27 cellular contexts compared by ENCODE assay signal in genomic region chr5:5466227-5466626, GRCh38.
"Had no signal": no experiment of that assay in that cellular context is flagged by ENCODE, and none has a peak within 500 bp of the region (broad histone marks: within the 10 kb centered on the region; RNA-seq: fewer than 3 reads in every experiment).

No MANE protein-coding gene starts in this region.

- H3K4me3 Mint-ChIP-seq: activated CD8-positive, alpha-beta T cell treated with anti-CD3 and anti-CD28 coated beads, Interleukin-2, amount 10 ng/mL, durations not matched to agents 7 days and 5 days; activated naive CD4-positive, alpha-beta T cell treated with anti-CD3 and anti-CD28 coated beads, Interleukin-2, amount 50 U/mL, for 24 hours; activated T-helper 1 cell treated with anti-CD3 and anti-CD28 coated beads, Interleukin-12 subunit alpha, Interleukin-12 subunit beta, Interleukin-2, Interleukin-4 antibody, amounts not matched to agents 30 ng/mL and 10 ng/mL and 1 ng/mL, durations not matched to agents 14 hours and 24 hours and 36 hours; brain; effector memory CD8-positive, alpha-beta T cell; natural killer cell treated with Interleukin-12 subunit alpha and Interleukin-12 subunit beta and Interleukin-15 and Interleukin-18, amount 100 ng/mL, for 72 hours; stimulated activated naive B cell treated with anti-CD40 and anti-IgM and Interleukin-4, amounts not matched to agents 10 μg/mL and 1 μg/mL and 100 μg/mL, for 72 hours; T-helper 2 cell treated with Interferon-gamma antibody and Interleukin-4, amounts not matched to agents 5 μg/mL and 100 μg/mL, for 36 hours had no signal

- H3K4me3 ChIP-seq: colonic mucosa, dorsolateral prefrontal cortex, esophagus muscularis mucosa, smooth muscle cell, transverse colon, vagina had no signal

- DNase-seq: activated CD4-positive, alpha-beta T cell treated with anti-CD3 and anti-CD28 coated beads, Interleukin-2, amount 50 U/mL, for 1 hour; activated CD4-positive, CD25-positive, alpha-beta regulatory T cell treated with anti-CD3 and anti-CD28 coated beads, Interleukin-2, amount 50 U/mL, for 72 hours; activated CD8-positive, alpha-beta T cell treated with anti-CD3 and anti-CD28 coated beads, Interleukin-2, amount 10 ng/mL, durations not matched to agents 7 days and 5 days; activated gamma-delta T cell treated with Interleukin-2 at 50 U/mL for 16 hours; central memory CD4-positive, alpha-beta T cell; colonic mucosa; dorsolateral prefrontal cortex; effector memory CD8-positive, alpha-beta T cell; head of caudate nucleus; left ventricle myocardium superior; mammary epithelial cell; occipital lobe; posterior cingulate gyrus; stimulated activated CD4-positive, alpha-beta T cell treated with anti-CD3 and anti-CD28 coated beads, Interleukin-2, amount 100 ng/mL, for 48 hours; stimulated activated CD8-positive, alpha-beta memory T cell treated with anti-CD3 and anti-CD28 coated beads, Interleukin-4, amount 100 ng/mL, for 48 hours; stimulated activated naive B cell treated with anti-CD40 and anti-IgM and Interleukin-4, amounts not matched to agents 10 μg/mL and 1 μg/mL and 100 μg/mL, for 72 hours; transverse colon; WERI-Rb-1 had no signal

- H3K27ac Mint-ChIP-seq: activated CD8-positive, alpha-beta T cell treated with anti-CD3 and anti-CD28 coated beads, Interleukin-2, amount 10 ng/mL, durations not matched to agents 7 days and 5 days; activated naive CD4-positive, alpha-beta T cell treated with anti-CD3 and anti-CD28 coated beads, Interleukin-2, amount 50 U/mL, for 24 hours; activated T-helper 1 cell treated with anti-CD3 and anti-CD28 coated beads, Interleukin-12 subunit alpha, Interleukin-12 subunit beta, Interleukin-2, Interleukin-4 antibody, amounts not matched to agents 30 ng/mL and 10 ng/mL and 1 ng/mL, durations not matched to agents 14 hours and 24 hours and 36 hours; brain; effector memory CD8-positive, alpha-beta T cell; natural killer cell treated with Interleukin-12 subunit alpha and Interleukin-12 subunit beta and Interleukin-15 and Interleukin-18, amount 100 ng/mL, for 72 hours; stimulated activated naive B cell treated with anti-CD40 and anti-IgM and Interleukin-4, amounts not matched to agents 10 μg/mL and 1 μg/mL and 100 μg/mL, for 72 hours; T-helper 2 cell treated with Interferon-gamma antibody and Interleukin-4, amounts not matched to agents 5 μg/mL and 100 μg/mL, for 36 hours had no signal

- H3K4me2 ChIP-seq: smooth muscle cell had no signal

- H3K9me3 Mint-ChIP-seq: activated naive CD4-positive, alpha-beta T cell treated with anti-CD3 and anti-CD28 coated beads, Interleukin-2, amount 50 U/mL, for 24 hours; activated T-helper 1 cell treated with anti-CD3 and anti-CD28 coated beads, Interleukin-12 subunit alpha, Interleukin-12 subunit beta, Interleukin-2, Interleukin-4 antibody, amounts not matched to agents 30 ng/mL and 10 ng/mL and 1 ng/mL, durations not matched to agents 14 hours and 24 hours and 36 hours; brain; effector memory CD8-positive, alpha-beta T cell; natural killer cell treated with Interleukin-12 subunit alpha and Interleukin-12 subunit beta and Interleukin-15 and Interleukin-18, amount 100 ng/mL, for 72 hours; stimulated activated naive B cell treated with anti-CD40 and anti-IgM and Interleukin-4, amounts not matched to agents 10 μg/mL and 1 μg/mL and 100 μg/mL, for 72 hours; T-helper 2 cell treated with Interferon-gamma antibody and Interleukin-4, amounts not matched to agents 5 μg/mL and 100 μg/mL, for 36 hours had no signal

- H3K27me3 Mint-ChIP-seq: activated naive CD4-positive, alpha-beta T cell treated with anti-CD3 and anti-CD28 coated beads, Interleukin-2, amount 50 U/mL, for 24 hours; brain; effector memory CD8-positive, alpha-beta T cell; natural killer cell treated with Interleukin-12 subunit alpha and Interleukin-12 subunit beta and Interleukin-15 and Interleukin-18, amount 100 ng/mL, for 72 hours; stimulated activated naive B cell treated with anti-CD40 and anti-IgM and Interleukin-4, amounts not matched to agents 10 μg/mL and 1 μg/mL and 100 μg/mL, for 72 hours had no signal

- ATAC-seq: activated CD8-positive, alpha-beta T cell treated with anti-CD3 and anti-CD28 coated beads, Interleukin-2, amount 10 ng/mL, durations not matched to agents 7 days and 5 days; effector memory CD8-positive, alpha-beta T cell; left ventricle myocardium superior; natural killer cell treated with Interleukin-12 subunit alpha and Interleukin-12 subunit beta and Interleukin-15 and Interleukin-18, amount 100 ng/mL, for 72 hours; sciatic nerve; stimulated activated naive B cell treated with anti-CD40 and anti-IgM and Interleukin-4, amounts not matched to agents 10 μg/mL and 1 μg/mL and 100 μg/mL, for 72 hours had no signal

- H3K27me3 ChIP-seq: colonic mucosa, dorsolateral prefrontal cortex, esophagus muscularis mucosa, transverse colon, vagina had no signal

- H3K27ac ChIP-seq: colonic mucosa, dorsolateral prefrontal cortex, esophagus muscularis mucosa, transverse colon, vagina, WERI-Rb-1 had no signal

- H3K36me3 ChIP-seq: colonic mucosa had no signal

- H3K9me3 ChIP-seq: colonic mucosa, esophagus muscularis mucosa, transverse colon, vagina had no signal

- H3K4me1 Mint-ChIP-seq: brain; stimulated activated naive B cell treated with anti-CD40 and anti-IgM and Interleukin-4, amounts not matched to agents 10 μg/mL and 1 μg/mL and 100 μg/mL, for 72 hours had no signal

- H3K4me1 ChIP-seq: colonic mucosa, esophagus muscularis mucosa, transverse colon, vagina had no signal
